26 cellular contexts compared by ENCODE assay signal in the genomic region with DNA sequence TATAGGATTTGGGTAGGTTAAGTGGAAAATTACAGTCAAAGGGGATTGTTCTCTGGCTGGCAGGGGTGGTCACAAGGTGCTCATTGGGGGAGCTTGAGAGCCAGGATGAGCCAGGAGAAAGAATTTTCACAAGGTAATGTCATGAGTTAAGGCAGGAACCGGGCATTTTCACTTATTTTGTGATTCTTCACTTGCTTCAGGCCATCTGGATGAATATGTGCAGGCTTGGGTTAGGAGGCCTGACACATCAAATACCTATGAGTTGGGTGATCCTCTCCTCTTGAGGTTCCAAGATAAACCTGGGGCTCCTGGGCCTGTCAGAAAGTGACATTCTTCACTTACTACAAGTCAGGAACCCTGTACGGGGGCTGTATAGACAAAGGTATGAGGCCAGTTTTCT.
DNase-seq lines count a peak whose midpoint lies in the region; ATAC-seq and TF ChIP-seq lines count a peak whose summit lies in the region.
"Had no signal": no experiment of that assay in that cellular context is flagged by ENCODE, and none has a peak within 500 bp of the region (broad histone marks: within the 10 kb centered on the region; RNA-seq: fewer than 3 reads in every experiment).

No MANE protein-coding gene starts in this region.

- H3K9me2 ChIP-seq in Loucy (replicated peaks; ENCODE audit: low read depth, low read length) = no peaks in the 10 kb centered on the region

- H3K79me1 ChIP-seq in H9 (ENCODE audit: insufficient read depth, low read depth, low read length, poor library complexity, severe bottlenecking) = no peaks in the 10 kb centered on the region
- no peaks in the 10 kb centered on the region for H3K79me1 ChIP-seq in mesenchymal stem cell (replicated peaks; ENCODE audit: low read length, poor library complexity, severe bottlenecking)

- H3K14ac ChIP-seq in H9 (ENCODE audit: insufficient read depth, low read length) (no peak overlapping the region), mesenchymal stem cell (ENCODE audit: low read length in 2 of 2) (no peak overlapping the region)

- peaks cover 0 to 6% (median 0%) of the 10 kb centered on the region in 3 experiments; a peak in 2 of 7 replicates for H3K36me3 Mint-ChIP-seq in H9 (ENCODE audit: insufficient read depth in 1 of 3, low read depth in 3 of 3)
- no peaks in the 10 kb centered on the region for H3K36me3 Mint-ChIP-seq in activated naive CD8-positive, alpha-beta T cell treated with anti-CD3 and anti-CD28 coated beads, Interleukin-2, amount 50 U/mL, for 24 hours (ENCODE audit: low read depth)
- H3K36me3 Mint-ChIP-seq: CD4-positive, alpha-beta memory T cell had no signal

- H3K9me3 Mint-ChIP-seq in H9 = no peaks in the 10 kb centered on the region
- H3K9me3 Mint-ChIP-seq in activated naive CD8-positive, alpha-beta T cell treated with anti-CD3 and anti-CD28 coated beads, Interleukin-2, amount 50 U/mL, for 24 hours = no peaks in the 10 kb centered on the region
- H3K9me3 Mint-ChIP-seq: CD4-positive, alpha-beta memory T cell had no signal

- H4K20me1 ChIP-seq in H9 (ENCODE audit: control insufficient read depth, insufficient read depth, insufficient read length) = no peaks in the 10 kb centered on the region
- no peaks in the 10 kb centered on the region for H4K20me1 ChIP-seq in Loucy (ENCODE audit: insufficient read depth, low read length, poor library complexity, severe bottlenecking)

- H3K9me3 ChIP-seq in H9 (ENCODE audit: control insufficient read depth, low read depth, low read length) (no peaks in the 10 kb centered on the region), Loucy (ENCODE audit: insufficient read depth, low read depth, low read length) (no peaks in the 10 kb centered on the region), mesenchymal stem cell (ENCODE audit: control insufficient read depth, low read length) (no peaks in the 10 kb centered on the region)

- H3K4me3 Mint-ChIP-seq in H9 = peak overlapping the region in 1 of 2 experiments; percentile 29; a peak in 1 of 5 replicates
- no peak overlapping the region for H3K4me3 Mint-ChIP-seq in activated naive CD8-positive, alpha-beta T cell treated with anti-CD3 and anti-CD28 coated beads, Interleukin-2, amount 50 U/mL, for 24 hours
- H3K4me3 Mint-ChIP-seq: CD4-positive, alpha-beta memory T cell had no signal

- H3K4me2 ChIP-seq in H9 (ENCODE audit: insufficient read depth, insufficient read length, low read length) (no peak overlapping the region), Loucy (ENCODE audit: low read depth, low read length, poor library complexity, severe bottlenecking) (no peak overlapping the region), mesenchymal stem cell (ENCODE audit: low read length, poor library complexity, severe bottlenecking) (no peak overlapping the region)

- no peaks in the 10 kb centered on the region for H3K23me2 ChIP-seq in H9 (ENCODE audit: insufficient read length, low read depth, low read length, poor library complexity, severe bottlenecking)

- H3K4ac ChIP-seq in H9 (ENCODE audit: low read depth, low read length) (no peak overlapping the region), mesenchymal stem cell (ENCODE audit: low read depth in 1 of 2, low read length in 2 of 2) (no peak overlapping the region)

- H4K8ac ChIP-seq in H9 (replicated peaks; ENCODE audit: insufficient read length, low read depth, low read length) (no peak overlapping the region), mesenchymal stem cell (ENCODE audit: low read length) (no peak overlapping the region)

- H3F3A ChIP-seq in Loucy (ENCODE audit: low read depth) = no peaks in the 10 kb centered on the region

- H2AK5ac ChIP-seq in H9 (ENCODE audit: insufficient read length, low read length) = no peak overlapping the region
- H2AK5ac ChIP-seq in mesenchymal stem cell (ENCODE audit: low read length, severe bottlenecking) = no peak overlapping the region

- H3K9ac ChIP-seq in H9 (ENCODE audit: extremely low read depth, insufficient read length, low read length) (no peak overlapping the region), Loucy (ENCODE audit: low read depth, low read length, poor library complexity, severe bottlenecking) (no peak overlapping the region), mesenchymal stem cell (ENCODE audit: low read length) (no peak overlapping the region)
- H3K9ac ChIP-seq: GM23248 had no signal

- H3K18ac ChIP-seq in H9 (ENCODE audit: insufficient read length, low read depth, low read length) (no peak overlapping the region), mesenchymal stem cell (ENCODE audit: low read depth in 1 of 2, low read length in 2 of 2) (no peak overlapping the region)

- H3K4me3 ChIP-seq in Loucy (ENCODE audit: low read length, poor library complexity, severe bottlenecking) = no peak overlapping the region
- no peak overlapping the region for H3K4me3 ChIP-seq in mesenchymal stem cell (ENCODE audit: insufficient read depth in 1 of 2, low read depth in 1 of 2, low read length in 2 of 2)
- H3K4me3 ChIP-seq: GM23248, K562 had no signal

- H2AFZ ChIP-seq in H9 (ENCODE audit: low read length) (no peak overlapping the region), Loucy (ENCODE audit: low read length) (peak overlapping the region; percentile 4; the same call in 1 of the 2 replicates), mesenchymal stem cell (ENCODE audit: low read depth, low read length) (peak overlapping the region; percentile 14)
- H2AFZ ChIP-seq: GM23248 had no signal

- H2BK5ac ChIP-seq in H9 (ENCODE audit: insufficient read length, low read length) = no peak overlapping the region
- H2BK5ac ChIP-seq in mesenchymal stem cell (ENCODE audit: low read depth, low read length, poor library complexity, severe bottlenecking) = no peak overlapping the region

- H2BK12ac ChIP-seq in H9 (ENCODE audit: insufficient read length, low read depth, low read length) (no peak overlapping the region), mesenchymal stem cell (ENCODE audit: low read length in 2 of 2) (no peak overlapping the region)

- no peaks in the 10 kb centered on the region for H3K27me3 ChIP-seq in H9 (ENCODE audit: insufficient read depth, low read length)
- H3K27me3 ChIP-seq in Loucy (ENCODE audit: insufficient read depth, low read length, poor library complexity, severe bottlenecking) = no peaks in the 10 kb centered on the region
- no peaks in the 10 kb centered on the region for H3K27me3 ChIP-seq in mesenchymal stem cell (ENCODE audit: control insufficient read depth in 1 of 2, insufficient read depth in 1 of 2, low read length in 2 of 2)

- peak overlapping the region; percentile 58 to 97 (median 82); a peak in 5 of 7 replicates for H3K27ac Mint-ChIP-seq in H9
- H3K27ac Mint-ChIP-seq in activated naive CD8-positive, alpha-beta T cell treated with anti-CD3 and anti-CD28 coated beads, Interleukin-2, amount 50 U/mL, for 24 hours = no peak overlapping the region
- H3K27ac Mint-ChIP-seq: CD4-positive, alpha-beta memory T cell had no signal

- H3T11ph ChIP-seq in H9 (ENCODE audit: low read length) = peak overlapping the region; percentile 17

- H3K79me2 ChIP-seq in H9 (ENCODE audit: insufficient read depth, low read length) (no peaks in the 10 kb centered on the region), Loucy (ENCODE audit: insufficient read depth, low read length) (no peaks in the 10 kb centered on the region)

- H3K27me3 Mint-ChIP-seq in H9 (ENCODE audit: low read depth) = no peaks in the 10 kb centered on the region
- no peaks in the 10 kb centered on the region for H3K27me3 Mint-ChIP-seq in activated naive CD8-positive, alpha-beta T cell treated with anti-CD3 and anti-CD28 coated beads, Interleukin-2, amount 50 U/mL, for 24 hours
- H3K27me3 Mint-ChIP-seq: CD4-positive, alpha-beta memory T cell had no signal

- no peak overlapping the region for H3K23ac ChIP-seq in H9 (ENCODE audit: insufficient read length, low read depth, low read length)
- H3K23ac ChIP-seq in mesenchymal stem cell (ENCODE audit: low read length in 2 of 2) = no peak overlapping the region

- H2BK120ac ChIP-seq in H9 (ENCODE audit: low read depth, low read length, poor library complexity, severe bottlenecking) (peak overlapping the region; percentile 48), mesenchymal stem cell (ENCODE audit: low read depth, low read length) (no peak overlapping the region)

- H3K36me3 ChIP-seq in Loucy (ENCODE audit: insufficient read depth, low read length) = no peaks in the 10 kb centered on the region
- H3K36me3 ChIP-seq in mesenchymal stem cell (ENCODE audit: control insufficient read depth in 1 of 2, insufficient read depth in 2 of 2, low read depth in 1 of 2, low read length in 2 of 2) = no peaks in the 10 kb centered on the region

- no peak overlapping the region for H4K5ac ChIP-seq in H9 (ENCODE audit: insufficient read length, low read depth, low read length)

- H3K4me1 ChIP-seq in H9 (ENCODE audit: insufficient read depth, low read length) (peaks cover 8% of the 10 kb centered on the region), Loucy (ENCODE audit: insufficient read depth, low read length, poor library complexity, severe bottlenecking) (peaks cover 13% of the 10 kb centered on the region), mesenchymal stem cell (ENCODE audit: control insufficient read depth, insufficient read depth, low read depth, low read length) (peaks cover 2% of the 10 kb centered on the region)

- DNase-seq in H9 (no peak), epithelial cell of prostate (ENCODE audit: low read depth, low spot score) (no peak), mesenchymal stem cell (no peak), substantia nigra (lab: John Stamatoyannopoulos, UW) (no peak)
- DNase-seq in activated naive CD8-positive, alpha-beta T cell treated with anti-CD3 and anti-CD28 coated beads, Interleukin-2, amount 50 U/mL, for 24 hours = no peak
- DNase-seq: C1 segment of cervical spinal cord; CD4-positive, alpha-beta memory T cell; COR-L47; DMS53; GM23248; HCEC 1CT; Kasumi-1; MV-4-11; NCI-H1105; NCI-H146; NCI-H1930; NCI-H446 treated with DMSO at 0.1 percent for 48 hours; NCI-H526; NCI-H82; NK-92 treated with Interleukin-12 subunit alpha and Interleukin-12 subunit beta, amount 100 ng/mL, for 24 hours; Right ventricle myocardium superior; RPMI8226 had no signal

- H4K91ac ChIP-seq in H9 (ENCODE audit: insufficient read length, low read depth, low read length) (no peak overlapping the region), mesenchymal stem cell (ENCODE audit: low read length) (no peak overlapping the region)

- ATAC-seq in HG02571 (IDR thresholded peaks at IDR 0.05; ENCODE audit: unreplicated experiment) = no peak
- no peak for ATAC-seq in activated naive CD8-positive, alpha-beta T cell treated with anti-CD3 and anti-CD28 coated beads, Interleukin-2, amount 50 U/mL, for 24 hours
- ATAC-seq: K562 had no signal

- peak overlapping the region; percentile 75 for H2BK20ac ChIP-seq in H9 (ENCODE audit: low read depth, low read length, poor library complexity, severe bottlenecking)

- H2BK15ac ChIP-seq in H9 (ENCODE audit: low read depth, low read length) (no peak overlapping the region), mesenchymal stem cell (ENCODE audit: low read depth, poor library complexity, severe bottlenecking) (no peak overlapping the region)

- WGBS in H9 (ENCODE audit: extremely low coverage, insufficient read length, low lambda C conversion rate) = no CpG with 5 or more reads among the region's 2 CpGs
- WGBS in mesenchymal stem cell = 33% methylated on average over 1 of the region's 2 CpGs

- H3K27ac ChIP-seq in H9 (ENCODE audit: insufficient read length, low read depth, low read length) (no peak overlapping the region), epithelial cell of prostate (peak overlapping the region; percentile 72), mesenchymal stem cell (ENCODE audit: low read length, poor library complexity, severe bottlenecking) (no peak overlapping the region), substantia nigra (ENCODE audit: low read depth, low read length, poor library complexity, severe bottlenecking) (no peak overlapping the region)
- H3K27ac ChIP-seq: GM23248, HL-60 had no signal

- TF ChIP-seq CTCF in H9 (conservative IDR thresholded peaks at IDR 0.05) (no peak), Loucy (conservative IDR thresholded peaks at IDR 0.05; ENCODE audit: low read length) (no peak)

- no peak overlapping the region for H3K56ac ChIP-seq in H9 (ENCODE audit: insufficient read length, low read depth, low read length)

- H3K4me1 Mint-ChIP-seq in H9 = peaks cover 57 to 77% of the 10 kb centered on the region in 2 experiments
- peaks cover 24% of the 10 kb centered on the region for H3K4me1 Mint-ChIP-seq in activated naive CD8-positive, alpha-beta T cell treated with anti-CD3 and anti-CD28 coated beads, Interleukin-2, amount 50 U/mL, for 24 hours
